ENCODE assay signal across 12 cellular contexts in the genomic region with DNA sequence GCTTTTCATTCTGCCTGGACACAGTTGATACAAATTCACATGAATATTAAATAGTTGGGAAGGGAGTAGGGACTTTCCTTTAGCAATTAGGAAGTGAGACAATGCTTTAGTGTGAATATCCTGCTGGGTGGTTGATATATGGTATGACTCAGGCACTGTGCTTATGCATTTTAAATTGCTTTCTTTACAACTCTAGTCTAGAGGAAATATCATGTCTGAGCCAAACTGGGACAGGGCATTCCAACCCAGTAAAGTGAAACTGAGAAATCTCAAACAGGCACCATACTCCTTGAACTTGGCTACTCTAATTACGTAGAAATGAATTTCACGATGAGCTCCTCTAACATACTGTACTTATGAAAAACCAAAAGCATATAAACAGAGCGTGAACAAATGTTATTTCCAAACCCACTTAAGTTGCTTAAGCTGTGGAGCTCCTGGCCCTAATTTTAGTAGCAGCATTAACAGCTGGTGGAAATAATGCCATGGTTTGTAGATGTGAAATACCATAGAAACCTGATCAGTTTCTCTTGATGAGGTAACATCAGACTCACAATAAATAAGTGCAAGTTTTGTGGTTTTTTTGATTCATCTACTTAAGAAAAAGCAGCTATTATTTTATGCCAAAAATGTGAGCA.
A peak's percentile ranks its signal among the peaks of the same experiment; 100 is the strongest.
DNase-seq lines count a peak whose midpoint lies in the region; ATAC-seq and TF ChIP-seq lines count a peak whose summit lies in the region.
"Had no signal": no experiment of that assay in that cellular context is flagged by ENCODE, and none has a peak within 500 bp of the region (broad histone marks: within the 10 kb centered on the region; RNA-seq: fewer than 3 reads in every experiment).

No MANE protein-coding gene starts in this region.

- DNase-seq in NCI-H748 (lab: John Stamatoyannopoulos, UW; ENCODE audit: unreplicated experiment), result peak; percentile 18
- no peak for DNase-seq in NCI-H748 treated with DMSO at 0.1 percent for 48 hours (lab: John Stamatoyannopoulos, UW)
- peak; percentile 71 for DNase-seq in adipocyte (ENCODE audit: low read depth)
- DNase-seq in hepatocyte (ENCODE audit: low spot score), result no peak
- DNase-seq in NCI-H2196 treated with DMSO at 0.1 percent for 48 hours (lab: John Stamatoyannopoulos, UW; ENCODE audit: unreplicated experiment), result no peak
- no peak for DNase-seq in HK-2 (ENCODE audit: unreplicated experiment)
- DNase-seq: activated T-cell treated with anti-CD3 and anti-CD28 coated beads for 4 hours; MM.1S; naive thymus-derived CD8-positive, alpha-beta T cell had no signal

- H3K79me2 ChIP-seq in hepatocyte, result no peaks in the 10 kb centered on the region

- TF ChIP-seq CTCF in hepatocyte (IDR thresholded peaks at IDR 0.05; ENCODE audit: poor library complexity), result no peak

- H3K27ac ChIP-seq in hepatocyte (peak overlapping the region; percentile 43), stomach smooth muscle (ENCODE audit: low read length) (peak overlapping the region; percentile 26)
- H3K27ac ChIP-seq: SJSA1 had no signal

- H3K4me3 ChIP-seq in adipocyte (ENCODE audit: low read length) (peak overlapping the region; percentile 9), hepatocyte (no peak overlapping the region), stomach smooth muscle (ENCODE audit: low read length in 2 of 2) (peak overlapping the region in 1 of 2 donors; percentile 23)
- H3K4me3 ChIP-seq: SJSA1 had no signal

- no peak for ATAC-seq in HG03095 (IDR thresholded peaks at IDR 0.05; ENCODE audit: unreplicated experiment)
- ATAC-seq: naive thymus-derived CD8-positive, alpha-beta T cell had no signal

- WGBS in hepatocyte (ENCODE audit: low lambda C conversion rate, missing lambda C conversion rate), result 46% methylated on average over 3 of the region's 3 CpGs

- H3K27me3 ChIP-seq in adipocyte (replicated peaks; ENCODE audit: control insufficient read depth, insufficient read depth, low read length) (no peaks in the 10 kb centered on the region), hepatocyte (peaks cover 4% of the 10 kb centered on the region), stomach smooth muscle (ENCODE audit: control insufficient read depth in 1 of 2, insufficient read depth in 2 of 2, low read length in 2 of 2) (no peaks in the 10 kb centered on the region)
- H3K27me3 ChIP-seq: SJSA1 had no signal

- no peak overlapping the region for H3K9ac ChIP-seq in adipocyte (ENCODE audit: low read length)
- peak overlapping the region in 1 of 2 donors; percentile 10 for H3K9ac ChIP-seq in stomach smooth muscle (ENCODE audit: low read length in 2 of 2)

- H3K4me1 ChIP-seq in adipocyte (ENCODE audit: control insufficient read depth, insufficient read depth, low read length) (peaks cover 24% of the 10 kb centered on the region), hepatocyte (ENCODE audit: insufficient read depth) (peaks cover 14% of the 10 kb centered on the region), stomach smooth muscle (ENCODE audit: control insufficient read depth, insufficient read depth, low read length) (peaks cover 6% of the 10 kb centered on the region)

- H2AFZ ChIP-seq in hepatocyte, result no peak overlapping the region

- H4K20me1 ChIP-seq in hepatocyte (ENCODE audit: insufficient read depth, poor library complexity, severe bottlenecking), result no peaks in the 10 kb centered on the region

- no peaks in the 10 kb centered on the region for H3K9me2 ChIP-seq in hepatocyte (replicated peaks; ENCODE audit: insufficient read depth)

- H3K9me3 ChIP-seq in adipocyte (ENCODE audit: control insufficient read depth, low read length) (no peaks in the 10 kb centered on the region), hepatocyte (ENCODE audit: low read depth) (no peaks in the 10 kb centered on the region), stomach smooth muscle (ENCODE audit: control insufficient read depth in 2 of 2, low read length in 2 of 2) (no peaks in the 10 kb centered on the region)
- H3K9me3 ChIP-seq: SJSA1 had no signal

- no peaks in the 10 kb centered on the region for H3K36me3 ChIP-seq in adipocyte (ENCODE audit: control insufficient read depth, insufficient read depth, low read length, severe bottlenecking)
- H3K36me3 ChIP-seq in hepatocyte (replicated peaks; ENCODE audit: insufficient read depth, low read depth), result no peaks in the 10 kb centered on the region
- no peaks in the 10 kb centered on the region for H3K36me3 ChIP-seq in stomach smooth muscle (ENCODE audit: control insufficient read depth in 2 of 2, insufficient read depth in 2 of 2, low read length in 2 of 2)
- H3K36me3 ChIP-seq: SJSA1 had no signal

- H3K4me2 ChIP-seq in hepatocyte, result peak overlapping the region; percentile 28

Comparison
In these comparisons a context has a peak if more than half of its experiments do, and no peak if none do; other contexts are left out.
1. DNase-seq: peak in NCI-H748 (single experiment) and adipocyte (single experiment); none in NCI-H748 treated with DMSO at 0.1 percent for 48 hours (single experiment), hepatocyte (single experiment), NCI-H2196 treated with DMSO at 0.1 percent for 48 hours (single experiment) and HK-2 (single experiment).